In genomic region chr22:22404598-22405284, GRCh38 we compare ENCODE assay signal across 23 cellular contexts.
DNase-seq lines count a peak whose midpoint lies in the region; ATAC-seq, FAIRE-seq and TF ChIP-seq lines count a peak whose summit lies in the region.
"Had no signal": no experiment of that assay in that cellular context is flagged by ENCODE, and none has a peak within 500 bp of the region (broad histone marks: within the 10 kb centered on the region; RNA-seq: fewer than 3 reads in every experiment).

No MANE protein-coding gene starts in this region.

- no peak for TF ChIP-seq POLR2A in K562 (conservative IDR thresholded peaks at IDR 0.05)

- peaks cover 6% of the 10 kb centered on the region for H3K9me1 ChIP-seq in K562 (ENCODE audit: control insufficient read depth, insufficient read depth, low read length)

- ATAC-seq in K562: no peak
- no peak for ATAC-seq in GM21367 (IDR thresholded peaks at IDR 0.05; ENCODE audit: unreplicated experiment)

- H2AK5ac ChIP-seq in trophoblast cell (ENCODE audit: low read length): no peak overlapping the region

- no peak overlapping the region for H2BK120ac ChIP-seq in trophoblast cell (ENCODE audit: insufficient read depth, low read length, poor library complexity)

- H4K20me1 ChIP-seq in K562 (replicated peaks; ENCODE audit: control insufficient read depth, insufficient read depth, low read length): peaks cover 15% of the 10 kb centered on the region

- H2AFZ ChIP-seq in K562 (ENCODE audit: low read depth, low read length) (no peak overlapping the region), trophoblast cell (ENCODE audit: insufficient read depth, low read length, poor library complexity) (no peak overlapping the region)

- BruUV-seq in K562 (replicated peaks; lab: Mats Ljungman, UMichigan): no TSS peak

- H3K18ac ChIP-seq in trophoblast cell (ENCODE audit: low read length): no peak overlapping the region

- H3K27ac ChIP-seq in K562 (ENCODE audit: extremely low read depth, low read depth, low read length): no peak overlapping the region
- no peak overlapping the region for H3K27ac ChIP-seq in trophoblast cell (ENCODE audit: low read depth, low read length)

- in situ Hi-C loops in K562 (cut with MboI): no loop called here

- H3K27me3 ChIP-seq in K562 (ENCODE audit: control insufficient read depth in 2 of 2, insufficient read depth in 2 of 2, low read length in 2 of 2): peaks cover 21 to 60% of the 10 kb centered on the region in 2 experiments; a peak in 4 of 5 replicates
- no peaks in the 10 kb centered on the region for H3K27me3 ChIP-seq in trophoblast cell (ENCODE audit: insufficient read depth, low read length)

- H3K9me3 ChIP-seq in K562 (replicated peaks; ENCODE audit: control insufficient read depth, insufficient read depth, low read depth, low read length) (no peaks in the 10 kb centered on the region), trophoblast cell (ENCODE audit: insufficient read depth, low read depth, low read length) (peaks cover 3% of the 10 kb centered on the region)
- H3K9me3 ChIP-seq: MG63 had no signal

- TF ChIP-seq RAD21 in K562 (CRISPR knock-in tag; conservative IDR thresholded peaks at IDR 0.05 in 1 of 2, IDR thresholded peaks at IDR 0.05 in 1 of 2): no peak

- H4K12ac ChIP-seq in trophoblast cell (ENCODE audit: low read depth, low read length): no peak overlapping the region

- no peak overlapping the region for H3K4ac ChIP-seq in trophoblast cell (ENCODE audit: low read depth, low read length)

- H2BK12ac ChIP-seq in trophoblast cell (ENCODE audit: low read length): peak overlapping the region; percentile 1

- H3K23ac ChIP-seq in trophoblast cell (ENCODE audit: low read length): no peak overlapping the region

- intact Hi-C loops in K562 (cut with micrococcal nuclease): no loop called here

- TF ChIP-seq EP300 in K562 (IDR thresholded peaks at IDR 0.05; ENCODE audit: low read length): no peak

- no peak for FAIRE-seq in K562 (lab: Jason Lieb, UNC)
- FAIRE-seq: D721Med, H1 had no signal

- POLR2A ChIA-PET in GM10248 (lab: Yijun Ruan, JAX) (no interaction called here), K562 (lab: Yijun Ruan, JAX) (interaction anchor here (0.7 to 1.5 kb wide), 7 partner anchors 9 to 262 kb away, joined by 3 to 7 read pairs (median 4); no protein-coding TSS in a partner anchor)

- H3K36me3 ChIP-seq in K562 (ENCODE audit: control insufficient read depth, insufficient read depth, low read length) (no peaks in the 10 kb centered on the region), trophoblast cell (ENCODE audit: control insufficient read depth in 1 of 2, insufficient read depth in 2 of 2, low read length in 2 of 2) (no peaks in the 10 kb centered on the region)
- H3K36me3 ChIP-seq: MG63 had no signal

- no peaks in the 10 kb centered on the region for H3K79me1 ChIP-seq in trophoblast cell (ENCODE audit: low read length)

- H3K4me2 ChIP-seq in K562 (ENCODE audit: insufficient read depth, low read length): no peak overlapping the region
- H3K4me2 ChIP-seq in trophoblast cell (ENCODE audit: low read length): no peak overlapping the region

- no peak overlapping the region for H4K8ac ChIP-seq in trophoblast cell (ENCODE audit: low read depth, low read length)

- WGBS in K562 (ENCODE audit: insufficient coverage, low coverage, missing lambda C conversion rate): 0% methylated on average over 8 of the region's 8 CpGs
- WGBS in trophoblast cell (ENCODE audit: extremely low coverage, insufficient coverage, insufficient read length): no CpG with 5 or more reads among the region's 8 CpGs

- no peak overlapping the region for H3K4me3 ChIP-seq in K562
- H3K4me3 ChIP-seq in trophoblast cell (ENCODE audit: low read depth, low read length): no peak overlapping the region
- H3K4me3 ChIP-seq: MG63, skin epidermis had no signal

- no peak overlapping the region for H3K14ac ChIP-seq in trophoblast cell (ENCODE audit: low read length)

- DNase-seq in GM10248 (ENCODE audit: extremely low spot score) (peak; percentile 40), NAMALWA (ENCODE audit: low spot score) (peak; percentile 55), K562 (ENCODE audit: extremely low read depth in 1 of 4, low spot score in 3 of 4) (no peak), trophoblast cell (no peak), NCI-H2081 treated with DMSO at 0.1 percent for 48 hours (lab: John Stamatoyannopoulos, UW) (no peak), middle frontal gyrus (ENCODE audit: extremely low spot score, low spot score) (no peak), A172 (ENCODE audit: low spot score) (no peak)
- DNase-seq: activated CD4-positive, alpha-beta memory T cell treated with anti-CD3 and anti-CD28 coated beads, Interleukin-2, amount 10 ng/mL, durations not matched to agents 7 days and 5 days; activated effector memory CD4-positive, alpha-beta T cell treated with anti-CD3 and anti-CD28 coated beads, Interleukin-2, amount 50 U/mL, for 16 hours; CD4-positive, CD25-positive, alpha-beta regulatory T cell; central memory CD4-positive, alpha-beta T cell; head of caudate nucleus; mammary epithelial cell; MG63; NCI-H1436 treated with DMSO at 0.1 percent for 48 hours; NCI-H2171; NCI-H524; nucleus accumbens; T1000 had no signal

- H3K79me2 ChIP-seq in K562 (ENCODE audit: control insufficient read depth, insufficient read depth, low read length): no peaks in the 10 kb centered on the region
- no peaks in the 10 kb centered on the region for H3K79me2 ChIP-seq in trophoblast cell (ENCODE audit: control insufficient read depth, insufficient read depth, low read length, poor library complexity)

- H2BK5ac ChIP-seq in trophoblast cell (ENCODE audit: low read depth, low read length, poor library complexity): peak overlapping the region; percentile 15

- H3K4me1 ChIP-seq in K562 (replicated peaks in 1 of 2; ENCODE audit: control insufficient read depth in 2 of 2, insufficient read depth in 2 of 2, low read length in 2 of 2) (no peaks in the 10 kb centered on the region), trophoblast cell (ENCODE audit: control insufficient read depth in 1 of 2, insufficient read depth in 2 of 2, low read length in 2 of 2) (no peaks in the 10 kb centered on the region)

- TF ChIP-seq CTCF in GM10248 (IDR thresholded peaks at IDR 0.05; ENCODE audit: control extremely low read depth, extremely low read depth, low read depth, missing control alignments): no peak
- no peak for TF ChIP-seq CTCF in K562 (IDR thresholded peaks at IDR 0.05 in 2 of 3, conservative IDR thresholded peaks at IDR 0.05 in 1 of 3; ENCODE audit: insufficient read depth in 2 of 3, low read depth in 1 of 3, low read length in 3 of 3)

- CTCF ChIA-PET in GM10248 (lab: Yijun Ruan, JAX): interaction anchor here (1.1 to 4.4 kb wide), 2 partner anchors 18 to 20 kb away, joined by 3 to 21 read pairs; no protein-coding TSS in a partner anchor
- CTCF ChIA-PET in K562 (lab: Yijun Ruan, JAX; ENCODE audit: low intra/inter-chr PET ratio): interaction anchor here (0.6 kb wide), 2 partner anchors 203 to 1841 kb away, joined by 3 read pairs; no protein-coding TSS in a partner anchor

- H3K9ac ChIP-seq in K562 (ENCODE audit: insufficient read depth in 1 of 2, low read depth in 2 of 2, low read length in 2 of 2) (no peak overlapping the region), trophoblast cell (ENCODE audit: low read length) (no peak overlapping the region)

- H4K91ac ChIP-seq in trophoblast cell (ENCODE audit: low read depth, low read length): no peak overlapping the region

TF ChIP-seq in K562, 482 proteins besides CTCF, POLR2A, EP300 and RAD21 (continues in another document):
- TF ChIP-seq ERF (CRISPR knock-in tag; IDR thresholded peaks at IDR 0.05) (0 out of 2 replicates have a peak, but pooled peaks have one; percentile 52), ZNF57 (CRISPR knock-in tag; IDR thresholded peaks at IDR 0.05) (0 out of 2 replicates have a peak, but pooled peaks have one; percentile 19), PRMT5 (CRISPR knock-in tag; IDR thresholded peaks at IDR 0.05) (peak; percentile 24; the same call in 1 of the 2 replicates), ZNF263 (CRISPR knock-in tag; IDR thresholded peaks at IDR 0.05; ENCODE audit: borderline replicate concordance) (peak; percentile 86), TEAD4 (IDR thresholded peaks at IDR 0.05; ENCODE audit: low read length) (no peak), TEAD4 (CRISPR knock-in tag; IDR thresholded peaks at IDR 0.05; ENCODE audit: borderline replicate concordance) (0 out of 2 replicates have a peak, but pooled peaks have one; percentile 49), USF1 (CRISPR knock-in tag; IDR thresholded peaks at IDR 0.05) (0 out of 2 replicates have a peak, but pooled peaks have one; percentile 35)

Comparison
In these comparisons a context has a peak if more than half of its experiments do, and no peak if none do; other contexts are left out.
1. DNase-seq: peak in GM10248 (single experiment) and NAMALWA (single experiment); none in K562 (0 of 4), trophoblast cell (0 of 2), NCI-H2081 treated with DMSO at 0.1 percent for 48 hours (single experiment), middle frontal gyrus (single experiment) and A172 (single experiment).